ENCODE assay signal across 8 cellular contexts in genomic region chr7:74026406-74027123, GRCh38. TPM values are rescaled to one million over a fixed set of nuclear protein-coding genes. Genes with fewer than 3 reads are reported as not detected.
A peak's percentile ranks its signal among the peaks of the same experiment; 100 is the strongest.
DNase-seq lines count a peak whose midpoint lies in the region; ATAC-seq and TF ChIP-seq lines count a peak whose summit lies in the region.

No MANE protein-coding gene starts in this region.

- peaks cover 2% of the 10 kb centered on the region for H3K79me1 ChIP-seq in trophoblast cell (ENCODE audit: low read length)

- peak overlapping the region; percentile 55; the same call in 1 of the 2 replicates for H2AFZ ChIP-seq in DND-41 (ENCODE audit: low read depth, low read length)
- H2AFZ ChIP-seq in trophoblast cell (ENCODE audit: insufficient read depth, low read length, poor library complexity): no peak overlapping the region

- no peak overlapping the region for H2BK120ac ChIP-seq in trophoblast cell (ENCODE audit: insufficient read depth, low read length, poor library complexity)

- peak; percentile 96 for TF ChIP-seq CTCF in DND-41 (IDR thresholded peaks at IDR 0.05; ENCODE audit: borderline replicate concordance, extremely low read depth, low read length, poor library complexity, severe bottlenecking)
- peak; percentile 96 for TF ChIP-seq CTCF in glutamatergic neuron (IDR thresholded peaks at IDR 0.05; ENCODE audit: partially characterized antibody, unreplicated experiment)
- TF ChIP-seq CTCF in tibial artery (IDR thresholded peaks at IDR 0.05): peak; percentile 98 to 99

- no peak overlapping the region for H3K18ac ChIP-seq in trophoblast cell (ENCODE audit: low read length)

- H3K79me2 ChIP-seq in DND-41 (ENCODE audit: insufficient read depth, low read length) (no peaks in the 10 kb centered on the region), trophoblast cell (ENCODE audit: control insufficient read depth, insufficient read depth, low read length, poor library complexity) (no peaks in the 10 kb centered on the region)

- H2BK12ac ChIP-seq in trophoblast cell (ENCODE audit: low read length): no peak overlapping the region

- no peak overlapping the region for H3K27ac ChIP-seq in DND-41 (ENCODE audit: low read length)
- no peak overlapping the region for H3K27ac ChIP-seq in trophoblast cell (ENCODE audit: low read depth, low read length)
- H3K27ac ChIP-seq in tibial artery: peak overlapping the region; percentile 98

- no peak overlapping the region for H3K4me3 Mint-ChIP-seq in glutamatergic neuron (ENCODE audit: unreplicated experiment)

- H2AK5ac ChIP-seq in trophoblast cell (ENCODE audit: low read length): no peak overlapping the region

- H3K9me3 Mint-ChIP-seq in glutamatergic neuron (ENCODE audit: unreplicated experiment): peaks cover 4% of the 10 kb centered on the region

- H3K4me2 ChIP-seq in DND-41 (ENCODE audit: insufficient read depth, low read length): no peak overlapping the region
- H3K4me2 ChIP-seq in trophoblast cell (ENCODE audit: low read length): no peak overlapping the region

- H4K91ac ChIP-seq in trophoblast cell (ENCODE audit: low read depth, low read length): no peak overlapping the region

- peaks cover 34% of the 10 kb centered on the region for H3K4me1 Mint-ChIP-seq in glutamatergic neuron (ENCODE audit: low read depth, unreplicated experiment)

- H3K36me3 ChIP-seq in DND-41 (ENCODE audit: insufficient read depth, low read length) (no peaks in the 10 kb centered on the region), trophoblast cell (ENCODE audit: control insufficient read depth in 1 of 2, insufficient read depth in 2 of 2, low read length in 2 of 2) (no peaks in the 10 kb centered on the region), tibial artery (peaks cover 0 to 4% (median 0%) of the 10 kb centered on the region in 3 donors)

- no peak overlapping the region for H4K8ac ChIP-seq in trophoblast cell (ENCODE audit: low read depth, low read length)

- H3K27ac Mint-ChIP-seq in glutamatergic neuron (ENCODE audit: unreplicated experiment): no peak overlapping the region

- H3K27me3 Mint-ChIP-seq in glutamatergic neuron (ENCODE audit: unreplicated experiment): peaks cover 8% of the 10 kb centered on the region

- H3K4me3 ChIP-seq in DND-41 (ENCODE audit: low read depth in 1 of 2, low read length in 2 of 2): no peak overlapping the region
- no peak overlapping the region for H3K4me3 ChIP-seq in trophoblast cell (ENCODE audit: low read depth, low read length)
- peak overlapping the region; percentile 80 to 93 for H3K4me3 ChIP-seq in tibial artery

- peaks cover 35% of the 10 kb centered on the region for H3K27me3 ChIP-seq in DND-41 (ENCODE audit: insufficient read depth, low read length, poor library complexity)
- peaks cover 1% of the 10 kb centered on the region for H3K27me3 ChIP-seq in trophoblast cell (ENCODE audit: insufficient read depth, low read length)
- no peaks in the 10 kb centered on the region for H3K27me3 ChIP-seq in tibial artery

- no CpG with 5 or more reads among the region's 14 CpGs for WGBS in trophoblast cell (ENCODE audit: extremely low coverage, insufficient coverage, insufficient read length)

- H3K4me1 ChIP-seq in DND-41 (ENCODE audit: insufficient read depth, low read length) (no peaks in the 10 kb centered on the region), trophoblast cell (ENCODE audit: control insufficient read depth in 1 of 2, insufficient read depth in 2 of 2, low read length in 2 of 2) (peaks cover 24 to 25% of the 10 kb centered on the region in 2 experiments), tibial artery (peaks cover 3 to 90% (median 67%) of the 10 kb centered on the region in 4 donors)

- H3K9ac ChIP-seq in DND-41 (ENCODE audit: low read depth, low read length): no peak overlapping the region
- no peak overlapping the region for H3K9ac ChIP-seq in trophoblast cell (ENCODE audit: low read length)

- no peak overlapping the region for H3K23ac ChIP-seq in trophoblast cell (ENCODE audit: low read length)

- no peak overlapping the region for H3K4ac ChIP-seq in trophoblast cell (ENCODE audit: low read depth, low read length)

- H3K36me3 Mint-ChIP-seq in glutamatergic neuron (ENCODE audit: unreplicated experiment): no peaks in the 10 kb centered on the region

- no peak overlapping the region for H4K12ac ChIP-seq in trophoblast cell (ENCODE audit: low read depth, low read length)

- no peak overlapping the region for H2BK5ac ChIP-seq in trophoblast cell (ENCODE audit: low read depth, low read length, poor library complexity)

- DNase-seq in DND-41 (peak; percentile 69), HPDE6-E6E7 (ENCODE audit: extremely low spot score) (peak; percentile 52), SK-N-DZ (ENCODE audit: low spot score) (peak; percentile 66), glutamatergic neuron (peak; percentile 91), trophoblast cell (peak; percentile 33 to 73), tibial artery (peak; percentile 92 to 94)
- peak; percentile 66 for DNase-seq in activated naive CD4-positive, alpha-beta T cell treated with anti-CD3 and anti-CD28 coated beads, Interleukin-2, amount 50 U/mL, for 16 hours

- intact Hi-C loops in tibial artery (cut with DNase I; ENCODE audit: low total_unique reads): loop anchor here (2.0 kb wide), 1 partner anchor 160 kb away; no protein-coding TSS in a partner anchor

- H3K9me3 ChIP-seq in DND-41 (ENCODE audit: insufficient read depth, low read length, severe bottlenecking) (no peaks in the 10 kb centered on the region), trophoblast cell (ENCODE audit: insufficient read depth, low read depth, low read length) (no peaks in the 10 kb centered on the region), tibial artery (no peaks in the 10 kb centered on the region)

- peaks cover 3% of the 10 kb centered on the region; the same call in 1 of the 2 replicates for H4K20me1 ChIP-seq in DND-41 (ENCODE audit: insufficient read depth, low read length)

- H3K14ac ChIP-seq in trophoblast cell (ENCODE audit: low read length): no peak overlapping the region

- ATAC-seq in DND-41 (ENCODE audit: insufficient read depth, low read depth): peak; percentile 91
- no peak for ATAC-seq in GM19452 (IDR thresholded peaks at IDR 0.05; ENCODE audit: unreplicated experiment)

RNA-seq across cellular contexts. Expression of gene ELN, which starts 1.4 kb away (rescaled TPM):
- 0.77 and 1.3 TPM in 2 replicates for polyA plus RNA-seq in SK-N-DZ (2014; cell fraction: cytosol; rRNA removed)
- polyA plus RNA-seq in SK-N-DZ (2014; cell fraction: nucleus; rRNA removed): 0.49 and 0.69 TPM in 2 replicates
- total RNA-seq in glutamatergic neuron (ENCODE audit: unreplicated experiment): 3.7 TPM
- polyA plus RNA-seq in trophoblast cell (2013): 3.1 and 3.2 TPM in 2 replicates

RNA-seq across cellular contexts. Expression of gene LIMK1, which starts 57.0 kb away (rescaled TPM):
- 16.3 and 21.9 TPM in 2 replicates for polyA plus RNA-seq in SK-N-DZ (2014; cell fraction: cytosol; rRNA removed)
- 17.3 and 18.2 TPM in 2 replicates for polyA plus RNA-seq in SK-N-DZ (2014; cell fraction: nucleus; rRNA removed)
- total RNA-seq in glutamatergic neuron (ENCODE audit: unreplicated experiment): 178 TPM
- polyA plus RNA-seq in trophoblast cell (2013): 23.7 and 23.9 TPM in 2 replicates

Comparison
In these comparisons a context has a peak if more than half of its experiments do, and no peak if none do; other contexts are left out.
1. H3K27ac ChIP-seq: peak in tibial artery (2 of 2); none in DND-41 (single experiment) and trophoblast cell (single experiment).
2. H3K4me3 ChIP-seq: peak in tibial artery (2 of 2); none in DND-41 (0 of 2) and trophoblast cell (single experiment).
3. Peak in every context shown above with its lines, with median percentiles within 50 percentile points of each other: DNase-seq and CTCF ChIP-seq.